Comparison of ENCODE assay signal across 14 cellular contexts in the genomic region with DNA sequence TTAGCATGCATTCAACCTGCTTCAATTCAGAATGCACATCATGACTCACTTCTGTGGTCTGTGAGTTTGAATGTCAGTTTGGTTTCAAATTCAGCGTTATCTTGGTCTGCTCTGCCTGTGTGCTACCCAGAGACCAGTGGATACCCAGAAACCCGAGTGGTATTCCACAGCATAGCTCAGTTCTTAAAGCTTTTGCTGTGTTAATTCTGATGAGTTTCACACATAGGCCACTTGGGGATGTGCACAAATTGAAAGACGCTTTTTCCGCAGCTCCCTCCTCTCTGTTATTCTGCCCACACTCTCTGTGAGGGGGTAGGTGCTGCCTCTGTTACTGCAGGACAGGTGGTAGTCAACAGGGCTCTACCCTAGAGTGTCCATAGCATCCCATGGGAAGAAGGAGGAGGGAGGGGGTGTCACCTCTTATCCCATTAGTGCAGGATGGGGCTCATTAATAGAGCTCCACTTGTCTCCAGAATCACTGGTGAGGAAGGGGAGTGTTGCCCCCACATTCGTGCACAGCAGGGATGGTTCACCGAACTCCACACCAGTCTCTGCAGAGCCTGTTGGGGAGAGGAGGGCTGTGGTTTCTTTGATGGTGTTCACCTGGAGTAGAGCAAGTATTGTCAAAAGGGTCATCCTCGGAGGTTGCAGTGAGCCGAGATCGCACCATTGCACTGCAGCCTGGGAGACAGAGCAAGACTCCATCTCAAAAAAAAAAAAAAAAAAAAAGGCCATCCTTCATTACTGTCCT. TPM values are rescaled to one million over a fixed set of nuclear protein-coding genes. Genes with fewer than 3 reads are reported as not detected.
DNase-seq lines count a peak whose midpoint lies in the region; ATAC-seq, FAIRE-seq and TF ChIP-seq lines count a peak whose summit lies in the region.
"Had no signal": no experiment of that assay in that cellular context is flagged by ENCODE, and none has a peak within 500 bp of the region (broad histone marks: within the 10 kb centered on the region; RNA-seq: fewer than 3 reads in every experiment).

No MANE protein-coding gene starts in this region.

- no peak for TF ChIP-seq CTCF in osteoblast (IDR thresholded peaks at IDR 0.05; ENCODE audit: extremely low read depth, low read depth, low read length)

- H3K4me3 Mint-ChIP-seq in activated naive CD8-positive, alpha-beta T cell treated with anti-CD3 and anti-CD28 coated beads, Interleukin-2, amount 10 ng/mL, durations not matched to agents 7 days and 5 days: peak overlapping the region; percentile 72
- H3K4me3 Mint-ChIP-seq: activated B cell treated with CpG ODN at 0.5 μM for 24 hours had no signal

- no peak for DNase-seq in H54 (ENCODE audit: insufficient read length, low spot score)
- DNase-seq in RPMI7951 (ENCODE audit: low read depth): peak; percentile 82
- DNase-seq in activated naive CD8-positive, alpha-beta T cell treated with anti-CD3 and anti-CD28 coated beads, Interleukin-2, amount 10 ng/mL, durations not matched to agents 7 days and 5 days: peak; percentile 54
- DNase-seq in osteoblast (ENCODE audit: insufficient read length, low spot score, missing footprints): peak; percentile 81
- DNase-seq in CD1c-positive myeloid dendritic cell (ENCODE audit: extremely low spot score): no peak
- DNase-seq in NCI-H82 (lab: John Stamatoyannopoulos, UW): no peak
- DNase-seq: activated B cell treated with CpG ODN at 0.5 μM for 24 hours, Calu3, Kasumi-1, small intestine had no signal

- H3K79me2 ChIP-seq in osteoblast (ENCODE audit: insufficient read depth, low read length): peaks cover 33% of the 10 kb centered on the region

- H3K4me3 ChIP-seq in osteoblast (ENCODE audit: insufficient read depth, low read length): no peak overlapping the region

- H3K36me3 ChIP-seq in osteoblast (ENCODE audit: insufficient read depth, low read length): peaks cover 26% of the 10 kb centered on the region

- H3K36me3 Mint-ChIP-seq in activated naive CD8-positive, alpha-beta T cell treated with anti-CD3 and anti-CD28 coated beads, Interleukin-2, amount 10 ng/mL, durations not matched to agents 7 days and 5 days: peaks cover 75% of the 10 kb centered on the region

- no peak for TF ChIP-seq POLR2A in H54 (IDR thresholded peaks at IDR 0.05; ENCODE audit: low read depth, low read length)

- no peaks in the 10 kb centered on the region for H3K27me3 ChIP-seq in osteoblast (ENCODE audit: insufficient read depth, low read length)

- peak overlapping the region; percentile 89 for H3K27ac Mint-ChIP-seq in activated naive CD8-positive, alpha-beta T cell treated with anti-CD3 and anti-CD28 coated beads, Interleukin-2, amount 10 ng/mL, durations not matched to agents 7 days and 5 days
- H3K27ac Mint-ChIP-seq: activated B cell treated with CpG ODN at 0.5 μM for 24 hours had no signal

- H3K9me3 Mint-ChIP-seq in activated naive CD8-positive, alpha-beta T cell treated with anti-CD3 and anti-CD28 coated beads, Interleukin-2, amount 10 ng/mL, durations not matched to agents 7 days and 5 days: peaks cover 6% of the 10 kb centered on the region

- H4K20me1 ChIP-seq in osteoblast (ENCODE audit: insufficient read depth, low read length): peaks cover 11% of the 10 kb centered on the region

- H2AFZ ChIP-seq in osteoblast (ENCODE audit: low read length): no peak overlapping the region

- peak overlapping the region; percentile 19 for H3K4me2 ChIP-seq in osteoblast (ENCODE audit: insufficient read depth, low read length)

- POLR2A ChIA-PET in activated naive CD8-positive, alpha-beta T cell treated with anti-CD3 and anti-CD28 coated beads, Interleukin-2, amount 10 ng/mL, durations not matched to agents 7 days and 5 days (lab: Charles Lee): interaction anchor here (0.6 to 1.7 kb wide), 9 partner anchors 10 to 976 kb away, joined by 3 to 9 read pairs (median 6); partner anchors contain the start of genes FAM110A and SDCBP2

- peaks cover 46% of the 10 kb centered on the region for H3K4me1 Mint-ChIP-seq in activated naive CD8-positive, alpha-beta T cell treated with anti-CD3 and anti-CD28 coated beads, Interleukin-2, amount 10 ng/mL, durations not matched to agents 7 days and 5 days

- no peak overlapping the region for H3K27ac ChIP-seq in osteoblast (ENCODE audit: low read depth, low read length)
- H3K27ac ChIP-seq: epithelial cell of prostate had no signal

- peaks cover 9% of the 10 kb centered on the region for H3K4me1 ChIP-seq in osteoblast (ENCODE audit: insufficient read depth, low read length)

- ATAC-seq in activated naive CD8-positive, alpha-beta T cell treated with anti-CD3 and anti-CD28 coated beads, Interleukin-2, amount 10 ng/mL, durations not matched to agents 7 days and 5 days (ENCODE audit: low read depth): peak; percentile 95
- ATAC-seq in HG02840 (IDR thresholded peaks at IDR 0.05; ENCODE audit: low FRiP score, unreplicated experiment): no peak
- ATAC-seq: Right ventricle myocardium inferior had no signal

- no peaks in the 10 kb centered on the region for H3K9me3 ChIP-seq in osteoblast (ENCODE audit: low read depth, low read length)

- peak; percentile 70 for FAIRE-seq in H54 (lab: Jason Lieb, UNC)
- FAIRE-seq: bronchial epithelial cell, small intestine had no signal

- H3K27me3 Mint-ChIP-seq in activated naive CD8-positive, alpha-beta T cell treated with anti-CD3 and anti-CD28 coated beads, Interleukin-2, amount 10 ng/mL, durations not matched to agents 7 days and 5 days: no peaks in the 10 kb centered on the region
- H3K27me3 Mint-ChIP-seq: activated B cell treated with CpG ODN at 0.5 μM for 24 hours had no signal

RNA-seq across cellular contexts. Expression of gene SDCBP2, which starts 29.2 kb away (rescaled TPM):
- 4.8 and 6.4 TPM in 2 replicates for total RNA-seq in RPMI7951 (2014; rRNA removed; shearing (Covaris generic))
- total RNA-seq in activated naive CD8-positive, alpha-beta T cell treated with anti-CD3 and anti-CD28 coated beads, Interleukin-2, amount 10 ng/mL, durations not matched to agents 7 days and 5 days: 1 to 10 TPM; 3.7 to 5.1 TPM
- 2.2 and 3.2 TPM in 2 replicates for total RNA-seq in osteoblast

RNA-seq across cellular contexts. Expression of gene FKBP1A, which starts 34.8 kb away (rescaled TPM):
- 527 and 564 TPM in 2 replicates for total RNA-seq in RPMI7951 (2014; rRNA removed; shearing (Covaris generic))
- 100 to 1,000 TPM; 231 to 234 TPM for total RNA-seq in activated naive CD8-positive, alpha-beta T cell treated with anti-CD3 and anti-CD28 coated beads, Interleukin-2, amount 10 ng/mL, durations not matched to agents 7 days and 5 days
- 150 and 154 TPM in 2 replicates for total RNA-seq in osteoblast

Comparison
In these comparisons a context has a peak if more than half of its experiments do, and no peak if none do; other contexts are left out.
1. DNase-seq: peak in RPMI7951 (single experiment), activated naive CD8-positive, alpha-beta T cell treated with anti-CD3 and anti-CD28 coated beads, Interleukin-2, amount 10 ng/mL, durations not matched to agents 7 days and 5 days (single experiment) and osteoblast (single experiment); none in H54 (single experiment), CD1c-positive myeloid dendritic cell (single experiment) and NCI-H82 (single experiment).